Comparison of ENCODE assay signal across 16 cellular contexts in the genomic region with DNA sequence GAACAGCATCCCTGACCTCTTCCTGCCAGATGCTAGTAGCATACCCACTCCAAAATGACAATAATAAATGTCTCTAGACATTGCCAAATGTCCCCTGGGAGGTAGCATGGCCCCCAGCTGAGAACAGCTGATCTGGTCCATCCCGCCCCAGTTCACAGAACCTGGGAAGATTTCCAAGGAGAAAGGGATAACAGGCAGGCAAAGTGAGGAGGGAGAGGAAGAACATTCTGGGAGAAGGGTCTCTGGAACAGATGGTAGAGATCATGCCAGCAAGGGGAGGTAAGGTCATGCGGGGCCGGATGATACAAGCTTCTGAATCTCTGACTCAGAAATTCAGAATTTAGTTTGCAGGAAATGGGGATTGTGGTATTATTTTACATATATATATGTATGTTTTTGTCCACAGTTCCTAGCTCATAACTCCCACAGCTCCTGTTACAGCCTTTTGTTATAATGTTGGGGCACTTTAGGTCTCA.
DNase-seq lines count a peak whose midpoint lies in the region; ATAC-seq and TF ChIP-seq lines count a peak whose summit lies in the region.
"Had no signal": no experiment of that assay in that cellular context is flagged by ENCODE, and none has a peak within 500 bp of the region (broad histone marks: within the 10 kb centered on the region; RNA-seq: fewer than 3 reads in every experiment).

No MANE protein-coding gene starts in this region.

- TF ChIP-seq CTCF in cardiac fibroblast (IDR thresholded peaks at IDR 0.05; ENCODE audit: low read depth, low read length) (no peak), osteocyte (IDR thresholded peaks at IDR 0.05) (no peak)

- no peak for ATAC-seq in HG03460 (IDR thresholded peaks at IDR 0.05; ENCODE audit: unreplicated experiment)
- ATAC-seq: heart right ventricle had no signal

- CTCF ChIA-PET in activated CD4-positive, alpha-beta memory T cell treated with anti-CD3 and anti-CD28 coated beads for 36 hours (lab: Charles Lee), result interaction anchor here (0.9 kb wide), 1 partner anchor 29 kb away, joined by 3 read pairs; no protein-coding TSS in a partner anchor
- CTCF ChIA-PET in activated CD4-positive, alpha-beta memory T cell treated with anti-CD3 and anti-CD28 coated beads, Interleukin-2, amount 10 ng/mL, durations not matched to agents 7 days and 5 days (lab: Charles Lee), result no interaction called here

- intact Hi-C loops in activated CD4-positive, alpha-beta memory T cell treated with anti-CD3 and anti-CD28 coated beads for 36 hours (cut with micrococcal nuclease), result no loop called here

- H3K4me3 ChIP-seq in cardiac fibroblast (replicated peaks in 1 of 2; ENCODE audit: low read depth in 2 of 2, low read length in 2 of 2), result no peak overlapping the region
- H3K4me3 ChIP-seq: dorsolateral prefrontal cortex, heart right ventricle, testis had no signal

- H3K4me1 Mint-ChIP-seq in activated CD4-positive, alpha-beta memory T cell treated with anti-CD3 and anti-CD28 coated beads for 36 hours (ENCODE audit: low read depth), result peaks cover 11% of the 10 kb centered on the region
- peaks cover 4% of the 10 kb centered on the region for H3K4me1 Mint-ChIP-seq in activated CD4-positive, alpha-beta memory T cell treated with anti-CD3 and anti-CD28 coated beads, Interleukin-2, amount 10 ng/mL, durations not matched to agents 7 days and 5 days
- peaks cover 51% of the 10 kb centered on the region for H3K4me1 Mint-ChIP-seq in osteocyte (ENCODE audit: unreplicated experiment)

- POLR2A ChIA-PET in activated CD4-positive, alpha-beta memory T cell treated with anti-CD3 and anti-CD28 coated beads for 36 hours (lab: Charles Lee), result no interaction called here
- POLR2A ChIA-PET in activated CD4-positive, alpha-beta memory T cell treated with anti-CD3 and anti-CD28 coated beads, Interleukin-2, amount 10 ng/mL, durations not matched to agents 7 days and 5 days (lab: Charles Lee), result no interaction called here

- peaks cover 4% of the 10 kb centered on the region for H3K36me3 Mint-ChIP-seq in activated CD4-positive, alpha-beta memory T cell treated with anti-CD3 and anti-CD28 coated beads for 36 hours
- peaks cover 12% of the 10 kb centered on the region for H3K36me3 Mint-ChIP-seq in activated CD4-positive, alpha-beta memory T cell treated with anti-CD3 and anti-CD28 coated beads, Interleukin-2, amount 10 ng/mL, durations not matched to agents 7 days and 5 days (ENCODE audit: low read depth)
- H3K36me3 Mint-ChIP-seq in osteocyte (ENCODE audit: unreplicated experiment), result no peaks in the 10 kb centered on the region

- H3K27me3 Mint-ChIP-seq in activated CD4-positive, alpha-beta memory T cell treated with anti-CD3 and anti-CD28 coated beads for 36 hours, result no peaks in the 10 kb centered on the region
- H3K27me3 Mint-ChIP-seq in activated CD4-positive, alpha-beta memory T cell treated with anti-CD3 and anti-CD28 coated beads, Interleukin-2, amount 10 ng/mL, durations not matched to agents 7 days and 5 days, result no peaks in the 10 kb centered on the region
- H3K27me3 Mint-ChIP-seq in osteocyte (ENCODE audit: unreplicated experiment), result no peaks in the 10 kb centered on the region
- H3K27me3 Mint-ChIP-seq: IgD-negative memory B cell, progenitor cell of endocrine pancreas had no signal

- H3K27ac Mint-ChIP-seq in activated CD4-positive, alpha-beta memory T cell treated with anti-CD3 and anti-CD28 coated beads for 36 hours, result peak overlapping the region; percentile 39
- H3K27ac Mint-ChIP-seq in activated CD4-positive, alpha-beta memory T cell treated with anti-CD3 and anti-CD28 coated beads, Interleukin-2, amount 10 ng/mL, durations not matched to agents 7 days and 5 days, result no peak overlapping the region
- peak overlapping the region; percentile 87 for H3K27ac Mint-ChIP-seq in osteocyte (ENCODE audit: unreplicated experiment)
- H3K27ac Mint-ChIP-seq: activated T-helper 1 cell treated with anti-CD3 and anti-CD28 coated beads, Interleukin-12 subunit alpha, Interleukin-12 subunit beta, Interleukin-2, Interleukin-4 antibody, amounts not matched to agents 30 ng/mL and 10 ng/mL and 1 ng/mL, durations not matched to agents 14 hours and 24 hours and 36 hours; IgD-negative memory B cell; progenitor cell of endocrine pancreas had no signal

- H3K4me3 Mint-ChIP-seq in activated CD4-positive, alpha-beta memory T cell treated with anti-CD3 and anti-CD28 coated beads for 36 hours, result no peak overlapping the region
- H3K4me3 Mint-ChIP-seq in activated CD4-positive, alpha-beta memory T cell treated with anti-CD3 and anti-CD28 coated beads, Interleukin-2, amount 10 ng/mL, durations not matched to agents 7 days and 5 days, result no peak overlapping the region
- H3K4me3 Mint-ChIP-seq in osteocyte (ENCODE audit: unreplicated experiment), result peak overlapping the region; percentile 20
- H3K4me3 Mint-ChIP-seq: activated T-helper 1 cell treated with anti-CD3 and anti-CD28 coated beads, Interleukin-12 subunit alpha, Interleukin-12 subunit beta, Interleukin-2, Interleukin-4 antibody, amounts not matched to agents 30 ng/mL and 10 ng/mL and 1 ng/mL, durations not matched to agents 14 hours and 24 hours and 36 hours; IgD-negative memory B cell had no signal

- H3K9me3 Mint-ChIP-seq in activated CD4-positive, alpha-beta memory T cell treated with anti-CD3 and anti-CD28 coated beads for 36 hours, result no peaks in the 10 kb centered on the region
- H3K9me3 Mint-ChIP-seq in activated CD4-positive, alpha-beta memory T cell treated with anti-CD3 and anti-CD28 coated beads, Interleukin-2, amount 10 ng/mL, durations not matched to agents 7 days and 5 days, result no peaks in the 10 kb centered on the region
- H3K9me3 Mint-ChIP-seq in osteocyte (ENCODE audit: unreplicated experiment), result no peaks in the 10 kb centered on the region
- H3K9me3 Mint-ChIP-seq: activated T-helper 1 cell treated with anti-CD3 and anti-CD28 coated beads, Interleukin-12 subunit alpha, Interleukin-12 subunit beta, Interleukin-2, Interleukin-4 antibody, amounts not matched to agents 30 ng/mL and 10 ng/mL and 1 ng/mL, durations not matched to agents 14 hours and 24 hours and 36 hours; IgD-negative memory B cell had no signal

- DNase-seq in activated CD4-positive, alpha-beta memory T cell treated with anti-CD3 and anti-CD28 coated beads for 36 hours, result no peak
- DNase-seq in activated CD4-positive, alpha-beta memory T cell treated with anti-CD3 and anti-CD28 coated beads, Interleukin-2, amount 10 ng/mL, durations not matched to agents 7 days and 5 days, result no peak
- peak; percentile 75 for DNase-seq in NCI-H2171 treated with DMSO at 0.1 percent for 48 hours (lab: John Stamatoyannopoulos, UW)
- DNase-seq in cardiac fibroblast (ENCODE audit: low read depth in 2 of 2), result peak; percentile 59 to 68
- no peak for DNase-seq in osteocyte (ENCODE audit: extremely low spot score, unreplicated experiment)
- no peak for DNase-seq in HuH-7.5 (ENCODE audit: low spot score)
- DNase-seq in GM19240 (ENCODE audit: insufficient read length, low spot score), result no peak
- DNase-seq: dorsolateral prefrontal cortex, heart right ventricle, mammary epithelial cell, NCI-H2029 treated with DMSO at 0.1 percent for 48 hours, testis had no signal

Comparison
In these comparisons a context has a peak if more than half of its experiments do, and no peak if none do; other contexts are left out.
1. DNase-seq: peak in NCI-H2171 treated with DMSO at 0.1 percent for 48 hours (single experiment) and cardiac fibroblast (2 of 2); none in activated CD4-positive, alpha-beta memory T cell treated with anti-CD3 and anti-CD28 coated beads for 36 hours (single experiment), activated CD4-positive, alpha-beta memory T cell treated with anti-CD3 and anti-CD28 coated beads, Interleukin-2, amount 10 ng/mL, durations not matched to agents 7 days and 5 days (single experiment), osteocyte (single experiment), HuH-7.5 (single experiment) and GM19240 (single experiment).